Comparison of ENCODE assay signal across 10 cellular contexts in the genomic region with DNA sequence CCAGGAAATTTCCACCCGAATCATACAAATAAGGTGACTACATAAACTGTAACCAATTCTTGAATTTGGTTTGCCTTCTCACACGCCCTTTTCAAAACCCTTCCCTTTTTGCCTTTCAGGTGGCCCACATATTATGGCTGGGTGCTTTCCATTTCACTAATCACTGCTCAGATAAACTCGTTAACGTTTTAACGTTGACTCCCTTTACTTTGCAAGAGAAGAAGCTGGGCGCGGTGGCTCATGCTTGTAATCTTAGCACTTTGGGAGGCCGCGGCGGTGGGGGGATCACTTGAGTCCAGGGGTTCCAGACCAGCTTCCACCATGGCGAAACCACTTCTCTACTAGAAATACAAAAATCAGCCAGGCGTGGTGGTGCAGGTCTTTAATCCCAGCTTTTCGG. TPM values are rescaled to one million over a fixed set of nuclear protein-coding genes. Genes with fewer than 3 reads are reported as not detected.
A peak's percentile ranks its signal among the peaks of the same experiment; 100 is the strongest.
DNase-seq lines count a peak whose midpoint lies in the region; ATAC-seq and TF ChIP-seq lines count a peak whose summit lies in the region.
"Had no signal": no experiment of that assay in that cellular context is flagged by ENCODE, and none has a peak within 500 bp of the region (broad histone marks: within the 10 kb centered on the region; RNA-seq: fewer than 3 reads in every experiment).

No MANE protein-coding gene starts in this region.

- H3K27me3 ChIP-seq in lower lobe of right lung (ENCODE audit: low read depth) (peaks cover 32% of the 10 kb centered on the region), tibial artery (peaks cover 0 to 12% of the 10 kb centered on the region in 2 donors)

- peak overlapping the region; percentile 68 for H3K4me3 Mint-ChIP-seq in activated naive CD4-positive, alpha-beta T cell treated with anti-CD3 and anti-CD28 coated beads for 36 hours
- peak overlapping the region; percentile 74 for H3K4me3 Mint-ChIP-seq in activated naive CD8-positive, alpha-beta T cell treated with anti-CD3 and anti-CD28 coated beads for 36 hours

- no peak overlapping the region for H3K27ac Mint-ChIP-seq in activated naive CD4-positive, alpha-beta T cell treated with anti-CD3 and anti-CD28 coated beads for 36 hours
- no peak overlapping the region for H3K27ac Mint-ChIP-seq in activated naive CD8-positive, alpha-beta T cell treated with anti-CD3 and anti-CD28 coated beads for 36 hours

- TF ChIP-seq CTCF in lower lobe of right lung (IDR thresholded peaks at IDR 0.05): no peak
- TF ChIP-seq CTCF in tibial artery (IDR thresholded peaks at IDR 0.05): no peak
- no peak for TF ChIP-seq CTCF in GM10248 (IDR thresholded peaks at IDR 0.05; ENCODE audit: control extremely low read depth, extremely low read depth, low read depth, missing control alignments)

- POLR2A ChIA-PET in GM10248 (lab: Yijun Ruan, JAX): no interaction called here

- CTCF ChIA-PET in activated naive CD4-positive, alpha-beta T cell treated with anti-CD3 and anti-CD28 coated beads for 36 hours (lab: Charles Lee): no interaction called here
- CTCF ChIA-PET in GM10248 (lab: Yijun Ruan, JAX): interaction anchor here (1.2 kb wide), 1 partner anchor 20 kb away, joined by 3 read pairs; a partner anchor contains a TSS

- peaks cover 10% of the 10 kb centered on the region for H3K4me1 Mint-ChIP-seq in activated naive CD4-positive, alpha-beta T cell treated with anti-CD3 and anti-CD28 coated beads for 36 hours (ENCODE audit: low read depth)
- peaks cover 9% of the 10 kb centered on the region for H3K4me1 Mint-ChIP-seq in activated naive CD8-positive, alpha-beta T cell treated with anti-CD3 and anti-CD28 coated beads for 36 hours

- peak in 1 of 2 donors; percentile 33 for ATAC-seq in lower lobe of right lung
- ATAC-seq: HepG2 had no signal

- no peak overlapping the region for H3K27ac ChIP-seq in lower lobe of right lung
- no peak overlapping the region for H3K27ac ChIP-seq in tibial artery

- intact Hi-C loops in activated naive CD4-positive, alpha-beta T cell treated with anti-CD3 and anti-CD28 coated beads for 36 hours (cut with micrococcal nuclease): loop anchor here (1.0 kb wide), 1 partner anchor 20 kb away; a partner anchor contains a TSS
- intact Hi-C loops in lower lobe of right lung (cut with DNase I) (no loop called here), tibial artery (cut with DNase I; ENCODE audit: low total_unique reads) (no loop called here)

- peaks cover 13% of the 10 kb centered on the region for H3K4me1 ChIP-seq in lower lobe of right lung
- peaks cover 0 to 13% (median 8%) of the 10 kb centered on the region in 4 donors for H3K4me1 ChIP-seq in tibial artery

- H3K9me3 Mint-ChIP-seq in activated naive CD4-positive, alpha-beta T cell treated with anti-CD3 and anti-CD28 coated beads for 36 hours: no peaks in the 10 kb centered on the region
- H3K9me3 Mint-ChIP-seq in activated naive CD8-positive, alpha-beta T cell treated with anti-CD3 and anti-CD28 coated beads for 36 hours: peaks cover 3% of the 10 kb centered on the region

- H3K9me3 ChIP-seq in lower lobe of right lung (no peaks in the 10 kb centered on the region), tibial artery (no peaks in the 10 kb centered on the region)

- H3K36me3 ChIP-seq in lower lobe of right lung (no peaks in the 10 kb centered on the region), tibial artery (no peaks in the 10 kb centered on the region)

- DNase-seq in activated naive CD4-positive, alpha-beta T cell treated with anti-CD3 and anti-CD28 coated beads for 36 hours: no peak
- no peak for DNase-seq in activated naive CD4-positive, alpha-beta T cell treated with Interleukin-2 at 50 U/mL for 16 hours
- no peak for DNase-seq in activated naive CD8-positive, alpha-beta T cell treated with anti-CD3 and anti-CD28 coated beads for 36 hours
- DNase-seq in lower lobe of right lung (no peak), tibial artery (no peak), NCI-H187 treated with DMSO at 0.1 percent for 48 hours (lab: John Stamatoyannopoulos, UW) (no peak), GM10248 (ENCODE audit: extremely low spot score) (no peak)
- no peak for DNase-seq in stimulated activated CD4-positive, alpha-beta T cell treated with anti-CD3 and anti-CD28 coated beads, Interleukin-1b, Interleukin-23, amount 100 ng/mL, for 48 hours
- DNase-seq: T1000 had no signal

- peak overlapping the region; percentile 44 for H3K4me3 ChIP-seq in lower lobe of right lung
- H3K4me3 ChIP-seq in tibial artery: peak overlapping the region; percentile 24 to 48

- peaks cover 25% of the 10 kb centered on the region for H3K27me3 Mint-ChIP-seq in activated naive CD4-positive, alpha-beta T cell treated with anti-CD3 and anti-CD28 coated beads for 36 hours (ENCODE audit: low read depth)
- H3K27me3 Mint-ChIP-seq in activated naive CD8-positive, alpha-beta T cell treated with anti-CD3 and anti-CD28 coated beads for 36 hours: peaks cover 34% of the 10 kb centered on the region

- H3K36me3 Mint-ChIP-seq in activated naive CD4-positive, alpha-beta T cell treated with anti-CD3 and anti-CD28 coated beads for 36 hours (ENCODE audit: low read depth): peaks cover 2% of the 10 kb centered on the region
- peaks cover 5% of the 10 kb centered on the region for H3K36me3 Mint-ChIP-seq in activated naive CD8-positive, alpha-beta T cell treated with anti-CD3 and anti-CD28 coated beads for 36 hours

RNA-seq across cellular contexts. Expression of a gene that starts 19.8 kb away (rescaled TPM):
- total RNA-seq in activated naive CD4-positive, alpha-beta T cell treated with anti-CD3 and anti-CD28 coated beads for 36 hours: 10 to 100 TPM; 33.7 to 36.3 TPM
- total RNA-seq in activated naive CD8-positive, alpha-beta T cell treated with anti-CD3 and anti-CD28 coated beads for 36 hours: 10 to 100 TPM; 25.3 to 29.1 TPM
- 54.2 TPM for total RNA-seq in lower lobe of right lung
